Comparison of ENCODE assay signal across 19 cellular contexts in the genomic region with DNA sequence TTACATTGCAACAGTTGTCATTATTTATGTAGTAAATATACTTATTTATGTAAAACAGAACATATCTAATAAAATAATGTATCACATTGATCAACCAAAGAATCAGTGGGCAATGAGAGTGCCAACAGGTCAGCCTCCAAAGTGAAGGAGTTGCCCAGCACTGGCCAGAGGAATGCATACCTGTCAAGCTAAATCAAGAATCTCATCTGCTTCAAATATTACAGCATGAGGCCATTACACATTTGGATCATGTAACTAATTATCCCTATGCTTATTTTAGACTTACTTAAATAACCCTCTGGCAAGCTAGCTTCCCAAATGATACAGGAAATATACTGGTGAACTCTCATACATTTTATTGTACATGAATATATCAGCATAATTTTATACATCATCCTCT.
DNase-seq lines count a peak whose midpoint lies in the region; ATAC-seq and TF ChIP-seq lines count a peak whose summit lies in the region.
"Had no signal": no experiment of that assay in that cellular context is flagged by ENCODE, and none has a peak within 500 bp of the region (broad histone marks: within the 10 kb centered on the region; RNA-seq: fewer than 3 reads in every experiment).

No MANE protein-coding gene starts in this region.

- H3K27me3 Mint-ChIP-seq in HFFc6 (ENCODE audit: insufficient read depth) = no peaks in the 10 kb centered on the region
- H3K27me3 Mint-ChIP-seq: B cell, IgD-negative memory B cell had no signal

- H3K27me3 ChIP-seq in RWPE2 (ENCODE audit: insufficient read depth, poor library complexity, severe bottlenecking) (no peaks in the 10 kb centered on the region), adipocyte (replicated peaks; ENCODE audit: control insufficient read depth, insufficient read depth, low read length) (no peaks in the 10 kb centered on the region)
- H3K27me3 ChIP-seq: BLaER1 treated with 17β-estradiol and CSF1 and Interleukin-3, amounts not matched to agents 10 nM and 100 nM had no signal

- H3K4me1 ChIP-seq in RWPE2 (ENCODE audit: insufficient read depth, poor library complexity, severe bottlenecking) = peaks cover 23% of the 10 kb centered on the region
- H3K4me1 ChIP-seq in adipocyte (ENCODE audit: control insufficient read depth, insufficient read depth, low read length) = peaks cover 6% of the 10 kb centered on the region
- H3K4me1 ChIP-seq: BLaER1 treated with 17β-estradiol and CSF1 and Interleukin-3, amounts not matched to agents 10 nM and 100 nM; HAP-1 had no signal

- H3K27ac ChIP-seq in RWPE2 (ENCODE audit: poor library complexity, severe bottlenecking) = peak overlapping the region; percentile 91
- H3K27ac ChIP-seq: BLaER1 treated with 17β-estradiol and CSF1 and Interleukin-3, amounts not matched to agents 10 nM and 100 nM; GM23248 had no signal

- H3K9me3 ChIP-seq in RWPE2 (ENCODE audit: severe bottlenecking) = no peaks in the 10 kb centered on the region
- H3K9me3 ChIP-seq in adipocyte (ENCODE audit: control insufficient read depth, low read length) = no peaks in the 10 kb centered on the region
- H3K9me3 ChIP-seq: BLaER1 treated with 17β-estradiol and CSF1 and Interleukin-3, amounts not matched to agents 10 nM and 100 nM; HAP-1 had no signal

- peaks cover 15% of the 10 kb centered on the region for H3K4me1 Mint-ChIP-seq in HFFc6 (ENCODE audit: low read depth)
- H3K4me1 Mint-ChIP-seq: B cell, IgD-negative memory B cell had no signal

- H3K9me3 Mint-ChIP-seq in HFFc6 = no peaks in the 10 kb centered on the region
- H3K9me3 Mint-ChIP-seq: CD8-positive, alpha-beta T cell; IgD-negative memory B cell had no signal

- no peaks in the 10 kb centered on the region for H3K36me3 ChIP-seq in RWPE2 (ENCODE audit: low read depth)
- no peaks in the 10 kb centered on the region for H3K36me3 ChIP-seq in adipocyte (ENCODE audit: control insufficient read depth, insufficient read depth, low read length, severe bottlenecking)
- H3K36me3 ChIP-seq: BLaER1 treated with 17β-estradiol and CSF1 and Interleukin-3, amounts not matched to agents 10 nM and 100 nM; HAP-1 had no signal

- no peak overlapping the region for H3K4me3 Mint-ChIP-seq in HFFc6
- H3K4me3 Mint-ChIP-seq: B cell; CD8-positive, alpha-beta T cell; IgD-negative memory B cell had no signal

- ATAC-seq in RWPE2 (ENCODE audit: low read depth) (no peak), HG03097 (IDR thresholded peaks at IDR 0.05; ENCODE audit: low FRiP score, unreplicated experiment) (no peak), GM18858 (IDR thresholded peaks at IDR 0.05; ENCODE audit: unreplicated experiment) (no peak), HG02938 (IDR thresholded peaks at IDR 0.05; ENCODE audit: unreplicated experiment) (no peak)
- ATAC-seq: CD8-positive, alpha-beta T cell; HepG2 had no signal

- TF ChIP-seq CTCF in RWPE2 (IDR thresholded peaks at IDR 0.05; ENCODE audit: poor library complexity, severe bottlenecking) (no peak), HFFc6 (IDR thresholded peaks at IDR 0.05) (no peak)

- H3K9ac ChIP-seq in adipocyte (ENCODE audit: low read length) = no peak overlapping the region
- H3K9ac ChIP-seq: BLaER1 treated with 17β-estradiol and CSF1 and Interleukin-3, amounts not matched to agents 10 nM and 100 nM; GM23248 had no signal

- DNase-seq in EH (ENCODE audit: low read depth) (peak; percentile 8), RWPE2 (ENCODE audit: low spot score) (no peak), adipocyte (ENCODE audit: low read depth) (peak; percentile 20), HFFc6 (no peak)
- DNase-seq: 8988T; CD8-positive, alpha-beta T cell; COR-L47; DMS 273 treated with DMSO at 0.1 percent for 48 hours; DMS53; DND-41; GM23248 had no signal

- no peak overlapping the region for H3K27ac Mint-ChIP-seq in HFFc6
- H3K27ac Mint-ChIP-seq: B cell; CD8-positive, alpha-beta T cell; IgD-negative memory B cell had no signal

- H3K4me3 ChIP-seq in RWPE2 (ENCODE audit: severe bottlenecking) (no peak overlapping the region), adipocyte (ENCODE audit: low read length) (no peak overlapping the region)
- H3K4me3 ChIP-seq: BLaER1 treated with 17β-estradiol and CSF1 and Interleukin-3, amounts not matched to agents 10 nM and 100 nM; GM23248; HAP-1 had no signal

- no peaks in the 10 kb centered on the region for H3K36me3 Mint-ChIP-seq in HFFc6 (ENCODE audit: low read depth)
- H3K36me3 Mint-ChIP-seq: CD8-positive, alpha-beta T cell; IgD-negative memory B cell had no signal

Comparison
In these comparisons a context has a peak if more than half of its experiments do, and no peak if none do; other contexts are left out.
1. DNase-seq: peak in EH (single experiment) and adipocyte (single experiment); none in RWPE2 (single experiment) and HFFc6 (single experiment).